Comparison of ENCODE assay signal across 8 cellular contexts in the genomic region with DNA sequence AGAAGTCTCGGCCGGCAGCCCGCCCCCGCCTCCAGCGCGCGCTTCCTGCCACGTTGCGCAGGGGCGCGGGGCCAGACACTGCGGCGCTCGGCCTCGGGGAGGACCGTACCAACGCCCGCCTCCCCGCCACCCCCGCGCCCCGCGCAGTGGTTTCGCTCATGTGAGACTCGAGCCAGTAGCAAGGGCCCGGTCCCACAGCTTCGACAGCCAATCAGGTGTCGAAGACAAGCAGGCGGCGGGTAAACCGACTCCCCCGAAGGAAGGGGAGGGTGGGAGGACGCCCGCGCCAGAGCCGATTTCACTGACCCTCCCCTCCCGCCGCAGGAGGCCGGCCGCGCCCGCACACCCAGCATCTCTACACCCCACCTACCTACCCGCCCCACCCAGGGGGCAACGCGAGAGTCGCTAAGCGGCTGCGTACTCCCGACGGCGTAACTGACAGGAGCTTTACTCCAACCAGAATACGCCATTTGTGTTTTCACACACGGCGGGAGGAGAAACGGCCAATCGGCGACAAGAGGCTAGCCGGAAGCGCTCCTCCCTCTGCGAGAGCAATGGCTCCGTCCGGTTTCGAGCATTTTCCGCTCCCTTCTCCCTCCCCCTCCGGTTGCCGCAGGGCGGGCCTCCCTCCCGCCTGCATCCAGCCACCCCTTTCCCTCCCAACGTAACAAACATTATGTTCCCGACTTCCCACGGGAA. TPM values are rescaled to one million over a fixed set of nuclear protein-coding genes. Genes with fewer than 3 reads are reported as not detected.
DNase-seq lines count a peak whose midpoint lies in the region; ATAC-seq and TF ChIP-seq lines count a peak whose summit lies in the region.

No MANE protein-coding gene starts in this region.

- no peaks in the 10 kb centered on the region for H3K27me3 Mint-ChIP-seq in activated T-cell treated with anti-CD3 and anti-CD28 coated beads, Interleukin-2, amount 50 U/mL, for 4 hours (ENCODE audit: low read depth)

- H3K4me3 ChIP-seq in PC-9 = peak overlapping the region; percentile 63
- H3K4me3 ChIP-seq in esophagus (ENCODE audit: low read depth in 1 of 2, low read length in 2 of 2) = peak overlapping the region; percentile 68 to 70
- H3K4me3 ChIP-seq in mucosa of rectum (ENCODE audit: low read length in 2 of 2) = peak overlapping the region; percentile 94 to 96

- CTCF ChIA-PET in PC-9 (lab: Charles Lee) = interaction anchor here (1.2 kb wide), 1 partner anchor 43 kb away, joined by 4 read pairs; no protein-coding TSS in a partner anchor

- peaks cover 70% of the 10 kb centered on the region for H3K4me1 Mint-ChIP-seq in activated T-cell treated with anti-CD3 and anti-CD28 coated beads, Interleukin-2, amount 50 U/mL, for 4 hours (ENCODE audit: low read depth)

- H3K9me3 ChIP-seq in PC-9 (ENCODE audit: insufficient read depth, low read depth) (no peaks in the 10 kb centered on the region), esophagus (ENCODE audit: control insufficient read depth in 2 of 2, insufficient read depth in 1 of 2, low read depth in 1 of 2, low read length in 1 of 2) (no peaks in the 10 kb centered on the region), mucosa of rectum (ENCODE audit: control insufficient read depth in 2 of 2, low read length in 2 of 2) (no peaks in the 10 kb centered on the region)

- H3K27me3 ChIP-seq in PC-9 (ENCODE audit: insufficient read depth, low read depth) = no peaks in the 10 kb centered on the region
- H3K27me3 ChIP-seq in esophagus (ENCODE audit: control insufficient read depth in 1 of 2, insufficient read depth in 2 of 2, low read length in 2 of 2) = no peaks in the 10 kb centered on the region
- H3K27me3 ChIP-seq in mucosa of rectum (ENCODE audit: control insufficient read depth in 2 of 2, insufficient read depth in 2 of 2, low read length in 2 of 2) = no peaks in the 10 kb centered on the region

- peaks cover 37% of the 10 kb centered on the region for H3K36me3 ChIP-seq in PC-9 (ENCODE audit: low read depth)
- H3K36me3 ChIP-seq in esophagus (ENCODE audit: control insufficient read depth in 2 of 2, insufficient read depth in 2 of 2, low read length in 1 of 2) = no peaks in the 10 kb centered on the region
- peaks cover 12 to 15% of the 10 kb centered on the region in 2 donors for H3K36me3 ChIP-seq in mucosa of rectum (ENCODE audit: control insufficient read depth in 2 of 2, insufficient read depth in 2 of 2, low read length in 2 of 2)

- H3K9ac ChIP-seq in mucosa of rectum (ENCODE audit: low read depth in 1 of 2, low read length in 2 of 2) = peak overlapping the region; percentile 94 to 97

- POLR2A ChIA-PET in PC-9 (lab: Charles Lee; ENCODE audit: unreplicated experiment) = interaction anchor here (0.5 to 0.8 kb wide), 7 partner anchors 11 to 807 kb away, joined by 3 to 13 read pairs (median 3); partner anchors contain the start of gene MTMR14

- peak; percentile 82 for DNase-seq in DMS153 treated with DMSO at 0.1 percent for 48 hours (lab: John Stamatoyannopoulos, UW; ENCODE audit: unreplicated experiment)
- peak; percentile 99 for DNase-seq in KBM-7
- DNase-seq in PC-9 = peak; percentile 95 to 98
- DNase-seq in activated T-cell treated with anti-CD3 and anti-CD28 coated beads, Interleukin-2, amount 50 U/mL, for 4 hours = peak; percentile 97
- peak; percentile 95 to 97 for DNase-seq in stimulated activated CD8-positive, alpha-beta memory T cell treated with anti-CD3 and anti-CD28 coated beads, Interleukin-4, amount 100 ng/mL, for 4 hours (ENCODE audit: low read depth in 2 of 2, low spot score in 1 of 2)

- ATAC-seq in GM21723 (IDR thresholded peaks at IDR 0.05; ENCODE audit: unreplicated experiment) = peak; percentile 75
- peak; percentile 68 to 69 for ATAC-seq in activated T-cell treated with anti-CD3 and anti-CD28 coated beads, Interleukin-2, amount 50 U/mL, for 4 hours

- peaks cover 38% of the 10 kb centered on the region for H3K36me3 Mint-ChIP-seq in activated T-cell treated with anti-CD3 and anti-CD28 coated beads, Interleukin-2, amount 50 U/mL, for 4 hours (ENCODE audit: insufficient read depth)

- BruUV-seq in PC-9 (replicated peaks; lab: Mats Ljungman, UMichigan) = no TSS peak

- no peak overlapping the region for H2AFZ ChIP-seq in PC-9

- in situ Hi-C loops in KBM-7 (cut with MboI; ENCODE audit: low pct_unique_long_range_greater_than_20kb, low sequenced_read_pairs) = no loop called here

- intact Hi-C loops in PC-9 (cut with micrococcal nuclease; ENCODE audit: unreplicated experiment) = loop anchor here (1.0 to 5.0 kb wide), 2 partner anchors 26 to 44 kb away; no protein-coding TSS in a partner anchor

- H3K4me2 ChIP-seq in PC-9 = peak overlapping the region; percentile 95

- H3K4me3 Mint-ChIP-seq in activated T-cell treated with anti-CD3 and anti-CD28 coated beads, Interleukin-2, amount 50 U/mL, for 4 hours = peak overlapping the region; percentile 91

- 0 to 1% methylated on average over 43 to 71 of the region's 71 CpGs for WGBS in esophagus, 2 donors

- H3K27ac ChIP-seq in PC-9 (peak overlapping the region; percentile 91), esophagus (ENCODE audit: low read depth in 2 of 2, low read length in 1 of 2) (peak overlapping the region; percentile 98 to 99), mucosa of rectum (ENCODE audit: low read depth in 2 of 2, low read length in 2 of 2) (peak overlapping the region; percentile 98 to 100)

- no peaks in the 10 kb centered on the region for H3K9me3 Mint-ChIP-seq in activated T-cell treated with anti-CD3 and anti-CD28 coated beads, Interleukin-2, amount 50 U/mL, for 4 hours

- peaks cover 58% of the 10 kb centered on the region for H3F3A ChIP-seq in PC-9 (ENCODE audit: insufficient read depth, low read depth)

- no peak for TF ChIP-seq CTCF in PC-9 (conservative IDR thresholded peaks at IDR 0.05)

- H3K4me1 ChIP-seq in PC-9 (replicated peaks; ENCODE audit: insufficient read depth) = peaks cover 59% of the 10 kb centered on the region
- H3K4me1 ChIP-seq in esophagus (ENCODE audit: control insufficient read depth in 2 of 2, insufficient read depth in 2 of 2, low read length in 1 of 2) = no peaks in the 10 kb centered on the region
- H3K4me1 ChIP-seq in mucosa of rectum (ENCODE audit: control insufficient read depth in 2 of 2, insufficient read depth in 2 of 2, low read length in 2 of 2) = peaks cover 40 to 48% of the 10 kb centered on the region in 2 donors

- H3K79me2 ChIP-seq in PC-9 (ENCODE audit: low read depth) = peaks cover 86% of the 10 kb centered on the region

- H3K9me2 ChIP-seq in PC-9 (ENCODE audit: insufficient read depth) = no peaks in the 10 kb centered on the region

- H4K20me1 ChIP-seq in PC-9 (ENCODE audit: insufficient read depth) = peaks cover 70% of the 10 kb centered on the region

RNA-seq across cellular contexts. Expression of gene SETD5, which starts 0.6 kb away (rescaled TPM):
- total RNA-seq in PC-9 (2021) = 117 and 140 TPM in 2 replicates
- 10 to 100 TPM; 67.3 to 78.1 (median 71.8) TPM for total RNA-seq in activated T-cell treated with anti-CD3 and anti-CD28 coated beads, Interleukin-2, amount 50 U/mL, for 4 hours
- 10 to 100 TPM; 17.2 to 25.0 TPM for polyA plus RNA-seq in esophagus

RNA-seq across cellular contexts. Expression of gene THUMPD3, which starts 33.9 kb away (rescaled TPM):
- 48.8 and 49.9 TPM in 2 replicates for total RNA-seq in PC-9 (2021)
- 10 to 100 TPM; 69.0 to 77.4 (median 73.1) TPM for total RNA-seq in activated T-cell treated with anti-CD3 and anti-CD28 coated beads, Interleukin-2, amount 50 U/mL, for 4 hours
- polyA plus RNA-seq in esophagus = 10 to 100 TPM; 21.2 to 24.7 TPM

Comparison
In these comparisons a context has a peak if more than half of its experiments do, and no peak if none do; other contexts are left out.
1. Peak in every context shown above with its lines: DNase-seq, ATAC-seq, H3K4me3 ChIP-seq and H3K27ac ChIP-seq.